8 cellular contexts compared by ENCODE assay signal in the genomic region with DNA sequence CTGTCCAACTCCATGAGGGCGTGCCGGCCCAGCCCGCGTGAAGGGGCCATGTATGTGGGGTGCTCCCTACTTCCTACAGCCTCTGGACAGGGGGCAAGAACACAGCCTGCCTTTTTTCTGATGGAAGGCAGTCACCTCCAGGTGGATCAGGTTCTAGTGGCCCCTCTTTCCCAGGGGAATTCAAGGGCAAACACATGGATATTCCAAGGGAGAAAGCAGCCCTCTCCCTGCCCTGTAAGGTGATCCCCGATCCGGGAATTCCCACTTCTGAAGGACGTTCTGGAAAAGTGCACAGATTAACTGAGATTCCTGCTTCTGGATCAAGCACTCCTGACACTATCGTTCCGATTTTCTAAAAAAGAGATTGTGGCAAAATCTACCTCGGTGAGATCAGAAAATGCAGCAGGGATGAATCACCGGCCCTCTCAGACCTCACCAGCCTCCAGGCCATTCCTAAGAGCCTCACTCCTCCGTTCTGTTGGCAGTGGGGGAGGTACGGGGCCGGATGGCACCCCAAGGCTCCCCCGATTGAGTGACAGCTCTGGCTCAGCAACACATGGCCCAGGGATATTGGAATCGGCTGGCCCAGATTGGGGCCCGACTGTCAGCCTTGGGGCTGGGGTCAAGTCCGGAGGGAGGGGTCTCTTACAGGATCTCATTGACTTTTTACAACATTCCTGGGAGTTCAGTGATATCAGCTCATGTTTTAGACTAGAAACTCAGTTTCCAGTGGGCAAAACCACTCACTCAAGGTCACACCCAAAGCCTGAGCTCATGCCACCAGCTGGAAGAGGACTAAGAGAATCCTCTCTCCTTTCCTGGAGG. TPM values are rescaled to one million over a fixed set of nuclear protein-coding genes. Genes with fewer than 3 reads are reported as not detected.
DNase-seq lines count a peak whose midpoint lies in the region; ATAC-seq and TF ChIP-seq lines count a peak whose summit lies in the region.

No MANE protein-coding gene starts in this region.

- DNase-seq in ELR (ENCODE audit: low read depth) (peak; percentile 97), RPMI7951 (ENCODE audit: low read depth) (peak; percentile 91), fibroblast of mammary gland (ENCODE audit: low read depth) (peak; percentile 75), Kasumi-1 (lab: John Stamatoyannopoulos, UW) (no peak), NCI-H748 (lab: John Stamatoyannopoulos, UW; ENCODE audit: unreplicated experiment) (no peak)

- TF ChIP-seq CTCF in fibroblast of mammary gland (conservative IDR thresholded peaks at IDR 0.05; ENCODE audit: control insufficient read depth, insufficient read depth, low read depth, low read length) (no peak), parathyroid adenoma (IDR thresholded peaks at IDR 0.05) (no peak)

- H3K4me2 ChIP-seq in parathyroid adenoma (ENCODE audit: low read length) = no peak overlapping the region

- no peaks in the 10 kb centered on the region for H3K36me3 ChIP-seq in parathyroid adenoma (ENCODE audit: control insufficient read depth, insufficient read depth, low read length)

- no peak overlapping the region for H3K9ac ChIP-seq in parathyroid adenoma

- peak overlapping the region; percentile 11 for H3K4me3 ChIP-seq in fibroblast of mammary gland (ENCODE audit: control insufficient read depth, low read depth, low read length)
- no peak overlapping the region for H3K4me3 ChIP-seq in parathyroid adenoma (ENCODE audit: low read depth, low read length)

- no peaks in the 10 kb centered on the region for H3K79me2 ChIP-seq in parathyroid adenoma

- no peak for ATAC-seq in HG03520 (IDR thresholded peaks at IDR 0.05; ENCODE audit: unreplicated experiment)
- ATAC-seq in GM18858 (IDR thresholded peaks at IDR 0.05; ENCODE audit: unreplicated experiment) = no peak

- H3K9me3 ChIP-seq in parathyroid adenoma (ENCODE audit: control insufficient read depth, low read length) = no peaks in the 10 kb centered on the region

- peaks cover 14% of the 10 kb centered on the region for H3K4me1 ChIP-seq in parathyroid adenoma

- H3K27me3 ChIP-seq in parathyroid adenoma (ENCODE audit: control insufficient read depth, insufficient read depth, low read length) = no peaks in the 10 kb centered on the region

- H3K27ac ChIP-seq in parathyroid adenoma = peak overlapping the region; percentile 39

- peak overlapping the region; percentile 60 for H2AFZ ChIP-seq in parathyroid adenoma

RNA-seq across cellular contexts. Expression of a gene that starts 12.3 kb away (rescaled TPM):
- total RNA-seq in RPMI7951 (2014; rRNA removed; shearing (Covaris generic)) = 0.29 and 0.60 TPM in 2 replicates

RNA-seq across cellular contexts. Expression of a gene that starts 13.1 kb away (rescaled TPM):
- 10.9 and 16.3 TPM in 2 replicates for total RNA-seq in RPMI7951 (2014; rRNA removed; shearing (Covaris generic))

RNA-seq across cellular contexts. Expression of a gene that starts 35.3 kb away (rescaled TPM):
- total RNA-seq in RPMI7951 (2014; rRNA removed; shearing (Covaris generic)) = 23.1 and 23.5 TPM in 2 replicates

RNA-seq across cellular contexts. Expression of a gene that starts 40.5 kb away (rescaled TPM):
- total RNA-seq in RPMI7951 (2014; rRNA removed; shearing (Covaris generic)) = 1.1 and 1.2 TPM in 2 replicates

RNA-seq across cellular contexts. Expression of a gene that starts 49.2 kb away (rescaled TPM):
- 28.5 and 41.6 TPM in 2 replicates for total RNA-seq in RPMI7951 (2014; rRNA removed; shearing (Covaris generic))

Comparison
In these comparisons a context has a peak if more than half of its experiments do, and no peak if none do; other contexts are left out.
1. DNase-seq: peak in ELR (single experiment), RPMI7951 (single experiment) and fibroblast of mammary gland (single experiment); none in Kasumi-1 (0 of 2) and NCI-H748 (single experiment).